In the genomic region with DNA sequence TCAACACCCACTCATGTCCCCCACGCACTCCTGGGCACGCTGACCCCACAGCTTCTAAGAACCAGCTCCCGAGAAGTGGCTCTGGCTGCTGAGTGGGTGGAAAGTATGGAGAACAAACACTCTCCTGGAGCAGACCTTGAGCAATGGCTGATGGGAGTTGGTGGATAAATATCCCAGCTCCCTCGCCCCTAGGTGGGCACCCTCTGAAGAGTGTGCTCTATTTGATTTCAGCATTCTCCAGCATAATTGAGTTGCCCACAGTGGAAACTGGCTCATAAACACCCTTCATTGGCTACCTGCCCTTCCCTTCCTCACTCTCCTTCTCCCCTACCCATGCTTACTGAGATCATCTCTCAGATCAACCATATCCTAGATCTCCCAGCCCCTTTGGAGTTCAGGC, we compare ENCODE assay signal across 9 cellular contexts.
"Had no signal": no experiment of that assay in that cellular context is flagged by ENCODE, and none has a peak within 500 bp of the region (broad histone marks: within the 10 kb centered on the region; RNA-seq: fewer than 3 reads in every experiment).

No MANE protein-coding gene starts in this region.

- ATAC-seq: K562 had no signal

- FAIRE-seq: HTR-8/SVneo, K562 had no signal

- DNase-seq: GM23248, GOT3, H9, HCEC 1CT, HFFc6, IMR-90, KG1 had no signal

- H3K4me3 ChIP-seq: GM23248, K562 had no signal
